Comparison of ENCODE assay signal across 11 cellular contexts in the genomic region with DNA sequence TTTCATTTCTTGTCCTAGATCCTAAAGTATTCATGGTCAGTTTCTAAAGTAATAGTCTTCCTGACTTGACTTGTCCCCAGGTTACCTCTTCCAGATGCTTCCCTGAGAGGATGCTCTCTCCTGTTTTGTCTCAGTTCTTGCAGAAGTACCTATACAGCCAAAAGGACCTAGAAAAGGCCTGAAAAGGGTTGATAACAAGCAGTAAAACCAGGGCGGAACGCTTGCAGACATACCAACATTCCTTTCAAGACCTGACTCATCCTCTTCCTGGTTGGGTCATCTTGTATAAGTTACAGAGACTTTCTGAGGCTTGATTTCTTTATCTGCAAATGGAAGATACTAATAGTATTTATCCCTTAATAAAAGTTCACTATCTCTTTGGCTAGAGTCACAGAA.
A peak's percentile ranks its signal among the peaks of the same experiment; 100 is the strongest.
DNase-seq lines count a peak whose midpoint lies in the region; ATAC-seq and TF ChIP-seq lines count a peak whose summit lies in the region.
"Had no signal": no experiment of that assay in that cellular context is flagged by ENCODE, and none has a peak within 500 bp of the region (broad histone marks: within the 10 kb centered on the region; RNA-seq: fewer than 3 reads in every experiment).

No MANE protein-coding gene starts in this region.

- H3K36me3 ChIP-seq in suprapubic skin, result no peaks in the 10 kb centered on the region

- H3K36me3 Mint-ChIP-seq in activated CD8-positive, alpha-beta memory T cell treated with anti-CD3 and anti-CD28 coated beads, Interleukin-2, amount 10 ng/mL, durations not matched to agents 7 days and 5 days, result peaks cover 12% of the 10 kb centered on the region
- H3K36me3 Mint-ChIP-seq in nephron progenitor cell (ENCODE audit: low read depth), result no peaks in the 10 kb centered on the region

- H3K27ac ChIP-seq in suprapubic skin, result peak overlapping the region; percentile 44

- TF ChIP-seq POLR2A in suprapubic skin (IDR thresholded peaks at IDR 0.05), result no peak

- peaks cover 41% of the 10 kb centered on the region for H3K4me1 Mint-ChIP-seq in activated CD8-positive, alpha-beta memory T cell treated with anti-CD3 and anti-CD28 coated beads, Interleukin-2, amount 10 ng/mL, durations not matched to agents 7 days and 5 days
- H3K4me1 Mint-ChIP-seq in nephron progenitor cell, result peaks cover 27% of the 10 kb centered on the region

- H3K4me1 ChIP-seq in suprapubic skin, result peaks cover 27% of the 10 kb centered on the region

- H3K27ac Mint-ChIP-seq in activated CD8-positive, alpha-beta memory T cell treated with anti-CD3 and anti-CD28 coated beads, Interleukin-2, amount 10 ng/mL, durations not matched to agents 7 days and 5 days, result peak overlapping the region; percentile 29
- no peak overlapping the region for H3K27ac Mint-ChIP-seq in nephron progenitor cell
- H3K27ac Mint-ChIP-seq: B cell had no signal

- no peak for ATAC-seq in activated CD8-positive, alpha-beta memory T cell treated with anti-CD3 and anti-CD28 coated beads, Interleukin-2, amount 10 ng/mL, durations not matched to agents 7 days and 5 days
- ATAC-seq: Right ventricle myocardium inferior had no signal

- no peaks in the 10 kb centered on the region for H3K27me3 Mint-ChIP-seq in activated CD8-positive, alpha-beta memory T cell treated with anti-CD3 and anti-CD28 coated beads, Interleukin-2, amount 10 ng/mL, durations not matched to agents 7 days and 5 days
- peaks cover 3% of the 10 kb centered on the region for H3K27me3 Mint-ChIP-seq in nephron progenitor cell (ENCODE audit: low read depth, poor library complexity)
- H3K27me3 Mint-ChIP-seq: B cell had no signal

- TF ChIP-seq CTCF in fibroblast of the aortic adventitia (IDR thresholded peaks at IDR 0.05; ENCODE audit: insufficient read depth, low read length) (no peak), suprapubic skin (IDR thresholded peaks at IDR 0.05) (no peak), GM13976 (IDR thresholded peaks at IDR 0.05; ENCODE audit: borderline replicate concordance, control extremely low read depth, extremely low read depth, insufficient read depth, missing control alignments) (no peak), nephron progenitor cell (IDR thresholded peaks at IDR 0.05) (no peak)

- DNase-seq in activated CD8-positive, alpha-beta memory T cell treated with anti-CD3 and anti-CD28 coated beads, Interleukin-2, amount 10 ng/mL, durations not matched to agents 7 days and 5 days, result no peak
- DNase-seq in activated CD8-positive, alpha-beta memory T cell treated with anti-CD3 and anti-CD28 coated beads, Interleukin-2, amount 50 U/mL, for 48 hours, result no peak
- peak; percentile 48 for DNase-seq in SW480 (ENCODE audit: low spot score)
- DNase-seq in fibroblast of the aortic adventitia (ENCODE audit: low read depth), result peak; percentile 88
- no peak for DNase-seq in suprapubic skin (ENCODE audit: low spot score in 2 of 2)
- no peak for DNase-seq in GM13976 (ENCODE audit: low spot score)
- DNase-seq in nephron progenitor cell, result no peak
- no peak for DNase-seq in hippocampal formation (lab: John Stamatoyannopoulos, UW)
- DNase-seq: effector memory CD4-positive, alpha-beta T cell had no signal

- H3K4me3 ChIP-seq in fibroblast of the aortic adventitia (ENCODE audit: low read depth, low read length) (no peak overlapping the region), suprapubic skin (no peak overlapping the region)

- no peaks in the 10 kb centered on the region for H3K27me3 ChIP-seq in suprapubic skin

- no peak overlapping the region for H3K4me3 Mint-ChIP-seq in activated CD8-positive, alpha-beta memory T cell treated with anti-CD3 and anti-CD28 coated beads, Interleukin-2, amount 10 ng/mL, durations not matched to agents 7 days and 5 days
- no peak overlapping the region for H3K4me3 Mint-ChIP-seq in nephron progenitor cell
- H3K4me3 Mint-ChIP-seq: B cell had no signal

- in situ Hi-C loops in GM13976 (cut with MboI; ENCODE audit: low sequenced_read_pairs, unreplicated experiment), result no loop called here

- no peak for TF ChIP-seq EP300 in suprapubic skin (IDR thresholded peaks at IDR 0.05)

- H3K9me3 ChIP-seq in suprapubic skin, result no peaks in the 10 kb centered on the region

- H3K9me3 Mint-ChIP-seq in activated CD8-positive, alpha-beta memory T cell treated with anti-CD3 and anti-CD28 coated beads, Interleukin-2, amount 10 ng/mL, durations not matched to agents 7 days and 5 days (ENCODE audit: low read depth), result no peaks in the 10 kb centered on the region
- H3K9me3 Mint-ChIP-seq in nephron progenitor cell, result no peaks in the 10 kb centered on the region

- CTCF ChIA-PET in activated CD8-positive, alpha-beta memory T cell treated with anti-CD3 and anti-CD28 coated beads, Interleukin-2, amount 10 ng/mL, durations not matched to agents 7 days and 5 days (lab: Charles Lee), result no interaction called here

- WGBS in suprapubic skin, result 49% methylated on average over 2 of the region's 2 CpGs

Comparison
In these comparisons a context has a peak if more than half of its experiments do, and no peak if none do; other contexts are left out.
1. DNase-seq: peak in SW480 (single experiment) and fibroblast of the aortic adventitia (single experiment); none in activated CD8-positive, alpha-beta memory T cell treated with anti-CD3 and anti-CD28 coated beads, Interleukin-2, amount 10 ng/mL, durations not matched to agents 7 days and 5 days (single experiment), activated CD8-positive, alpha-beta memory T cell treated with anti-CD3 and anti-CD28 coated beads, Interleukin-2, amount 50 U/mL, for 48 hours (single experiment), suprapubic skin (0 of 2), GM13976 (single experiment), nephron progenitor cell (single experiment) and hippocampal formation (0 of 2).